Comparison of ENCODE assay signal across 19 cellular contexts in genomic region chr10:130048081-130048480, GRCh38.
DNase-seq lines count a peak whose midpoint lies in the region; ATAC-seq and TF ChIP-seq lines count a peak whose summit lies in the region.
"Had no signal": no experiment of that assay in that cellular context is flagged by ENCODE, and none has a peak within 500 bp of the region (broad histone marks: within the 10 kb centered on the region; RNA-seq: fewer than 3 reads in every experiment).

No MANE protein-coding gene starts in this region.

- no peaks in the 10 kb centered on the region for H3F3A ChIP-seq in GM23338 (replicated peaks; ENCODE audit: low read depth)

- intact Hi-C loops in colonic mucosa (cut with DNase I): no loop called here
- intact Hi-C loops in naive thymus-derived CD4-positive, alpha-beta T cell (cut with micrococcal nuclease): no loop called here

- DNase-seq in colonic mucosa: peak; percentile 8
- DNase-seq in naive thymus-derived CD4-positive, alpha-beta T cell: no peak
- DNase-seq in stimulated activated effector memory CD8-positive, alpha-beta T cell treated with anti-CD3 and anti-CD28 coated beads, Interleukin-12 subunit alpha, Interleukin-12 subunit beta, amount 100 ng/mL, for 72 hours (ENCODE audit: low spot score in 2 of 2): no peak
- no peak for DNase-seq in GM23338 (ENCODE audit: low spot score)
- DNase-seq in effector memory CD8-positive, alpha-beta T cell: no peak
- DNase-seq: ACHN; BE2C; CD4-positive, alpha-beta memory T cell; DMS153; DMS79; GDM1; GOT3; H7; HFFc6 had no signal

- H4K20me1 ChIP-seq in GM23338 (replicated peaks; ENCODE audit: insufficient read depth): no peaks in the 10 kb centered on the region

- no peak overlapping the region for H3K4me2 ChIP-seq in GM23338

- TF ChIP-seq CTCF in colonic mucosa (IDR thresholded peaks at IDR 0.05): no peak
- TF ChIP-seq CTCF in GM23338 (conservative IDR thresholded peaks at IDR 0.05; ENCODE audit: low read depth in 2 of 2): no peak

- H3K4me1 ChIP-seq in colonic mucosa (no peaks in the 10 kb centered on the region), GM23338 (ENCODE audit: insufficient read depth) (peaks cover under 1% of the 10 kb centered on the region)
- no peaks in the 10 kb centered on the region for H3K4me1 ChIP-seq in naive thymus-derived CD4-positive, alpha-beta T cell (ENCODE audit: control insufficient read depth in 2 of 2, insufficient read depth in 2 of 2, low read length in 2 of 2)
- H3K4me1 ChIP-seq: BE2C had no signal

- CTCF ChIA-PET in naive thymus-derived CD4-positive, alpha-beta T cell (lab: Charles Lee): interaction anchor here (1.8 kb wide), 1 partner anchor 11 kb away, joined by 4 read pairs; no protein-coding TSS in a partner anchor

- H3K36me3 ChIP-seq in colonic mucosa: no peaks in the 10 kb centered on the region
- no peaks in the 10 kb centered on the region for H3K36me3 ChIP-seq in naive thymus-derived CD4-positive, alpha-beta T cell (ENCODE audit: control insufficient read depth in 2 of 3, insufficient read depth in 3 of 3, low read length in 3 of 3)
- no peaks in the 10 kb centered on the region for H3K36me3 ChIP-seq in GM23338 (ENCODE audit: insufficient read depth)
- H3K36me3 ChIP-seq: BE2C had no signal

- H3K4me3 ChIP-seq in colonic mucosa (no peak overlapping the region), GM23338 (no peak overlapping the region)
- no peak overlapping the region for H3K4me3 ChIP-seq in naive thymus-derived CD4-positive, alpha-beta T cell (ENCODE audit: low read length)

- H3K27me3 ChIP-seq in colonic mucosa (no peaks in the 10 kb centered on the region), GM23338 (ENCODE audit: insufficient read depth) (no peaks in the 10 kb centered on the region)
- H3K27me3 ChIP-seq in naive thymus-derived CD4-positive, alpha-beta T cell (ENCODE audit: control insufficient read depth in 2 of 2, insufficient read depth in 2 of 2, low read length in 2 of 2): peaks cover 0 to 3% of the 10 kb centered on the region in 2 donors
- H3K27me3 ChIP-seq: BE2C had no signal

- H3K9ac ChIP-seq in colonic mucosa (ENCODE audit: low read depth in 2 of 2, low read length in 2 of 2): no peak overlapping the region

- no peaks in the 10 kb centered on the region for H3K4me1 Mint-ChIP-seq in naive thymus-derived CD4-positive, alpha-beta T cell
- no peaks in the 10 kb centered on the region for H3K4me1 Mint-ChIP-seq in stimulated activated effector memory CD8-positive, alpha-beta T cell treated with anti-CD3 and anti-CD28 coated beads, Interleukin-12 subunit alpha, Interleukin-12 subunit beta, amount 100 ng/mL, for 72 hours
- H3K4me1 Mint-ChIP-seq in GM23338: peaks cover 16% of the 10 kb centered on the region
- H3K4me1 Mint-ChIP-seq in effector memory CD8-positive, alpha-beta T cell (ENCODE audit: low read depth in 2 of 2): no peaks in the 10 kb centered on the region
- H3K4me1 Mint-ChIP-seq: CD14-positive monocyte; CD4-positive, alpha-beta memory T cell; IgD-negative memory B cell had no signal

- no peak overlapping the region for H3K27ac Mint-ChIP-seq in naive thymus-derived CD4-positive, alpha-beta T cell
- H3K27ac Mint-ChIP-seq in stimulated activated effector memory CD8-positive, alpha-beta T cell treated with anti-CD3 and anti-CD28 coated beads, Interleukin-12 subunit alpha, Interleukin-12 subunit beta, amount 100 ng/mL, for 72 hours: no peak overlapping the region
- H3K27ac Mint-ChIP-seq in GM23338: no peak overlapping the region
- no peak overlapping the region for H3K27ac Mint-ChIP-seq in effector memory CD8-positive, alpha-beta T cell
- H3K27ac Mint-ChIP-seq: CD14-positive monocyte; CD4-positive, alpha-beta memory T cell; HFFc6; IgD-negative memory B cell had no signal

- H3K4me3 Mint-ChIP-seq in naive thymus-derived CD4-positive, alpha-beta T cell: no peak overlapping the region
- no peak overlapping the region for H3K4me3 Mint-ChIP-seq in stimulated activated effector memory CD8-positive, alpha-beta T cell treated with anti-CD3 and anti-CD28 coated beads, Interleukin-12 subunit alpha, Interleukin-12 subunit beta, amount 100 ng/mL, for 72 hours
- H3K4me3 Mint-ChIP-seq in GM23338: no peak overlapping the region
- no peak overlapping the region for H3K4me3 Mint-ChIP-seq in effector memory CD8-positive, alpha-beta T cell
- H3K4me3 Mint-ChIP-seq: CD14-positive monocyte, HFFc6 had no signal

- H2AFZ ChIP-seq in GM23338: no peak overlapping the region

- POLR2A ChIA-PET in naive thymus-derived CD4-positive, alpha-beta T cell (lab: Charles Lee): no interaction called here

- peaks cover 5 to 18% (median 13%) of the 10 kb centered on the region in 5 donors for H3K27me3 Mint-ChIP-seq in naive thymus-derived CD4-positive, alpha-beta T cell
- H3K27me3 Mint-ChIP-seq in GM23338 (ENCODE audit: insufficient read depth, low read depth, poor library complexity): peaks cover 16% of the 10 kb centered on the region
- peaks cover 10 to 14% of the 10 kb centered on the region in 2 donors for H3K27me3 Mint-ChIP-seq in effector memory CD8-positive, alpha-beta T cell

- H3K36me3 Mint-ChIP-seq in naive thymus-derived CD4-positive, alpha-beta T cell: peaks cover 0 to 4% (median 3%) of the 10 kb centered on the region in 5 donors
- no peaks in the 10 kb centered on the region for H3K36me3 Mint-ChIP-seq in stimulated activated effector memory CD8-positive, alpha-beta T cell treated with anti-CD3 and anti-CD28 coated beads, Interleukin-12 subunit alpha, Interleukin-12 subunit beta, amount 100 ng/mL, for 72 hours
- no peaks in the 10 kb centered on the region for H3K36me3 Mint-ChIP-seq in GM23338 (ENCODE audit: low read depth)
- H3K36me3 Mint-ChIP-seq in effector memory CD8-positive, alpha-beta T cell (ENCODE audit: insufficient read depth): no peaks in the 10 kb centered on the region
- H3K36me3 Mint-ChIP-seq: CD14-positive monocyte; CD4-positive, alpha-beta memory T cell; IgD-negative memory B cell had no signal

- no peaks in the 10 kb centered on the region for H3K9me2 ChIP-seq in GM23338 (ENCODE audit: insufficient read depth)

- H3K79me2 ChIP-seq in GM23338 (replicated peaks; ENCODE audit: insufficient read depth): no peaks in the 10 kb centered on the region

- H3K27ac ChIP-seq in colonic mucosa: no peak overlapping the region
- no peak overlapping the region for H3K27ac ChIP-seq in naive thymus-derived CD4-positive, alpha-beta T cell (ENCODE audit: low read depth, low read length)
- H3K27ac ChIP-seq in GM23338 (ENCODE audit: low read depth): no peak overlapping the region

- peak; percentile 4 for ATAC-seq in naive thymus-derived CD4-positive, alpha-beta T cell
- ATAC-seq in stimulated activated effector memory CD8-positive, alpha-beta T cell treated with anti-CD3 and anti-CD28 coated beads, Interleukin-12 subunit alpha, Interleukin-12 subunit beta, amount 100 ng/mL, for 72 hours: peak; percentile 23
- no peak for ATAC-seq in HG03135 (IDR thresholded peaks at IDR 0.05; ENCODE audit: unreplicated experiment)
- ATAC-seq in GM23338: no peak
- no peak for ATAC-seq in effector memory CD8-positive, alpha-beta T cell (replicated peaks)
- ATAC-seq: HCT116, HepG2 had no signal

- H3K9me3 Mint-ChIP-seq in naive thymus-derived CD4-positive, alpha-beta T cell: no peaks in the 10 kb centered on the region
- no peaks in the 10 kb centered on the region for H3K9me3 Mint-ChIP-seq in stimulated activated effector memory CD8-positive, alpha-beta T cell treated with anti-CD3 and anti-CD28 coated beads, Interleukin-12 subunit alpha, Interleukin-12 subunit beta, amount 100 ng/mL, for 72 hours
- H3K9me3 Mint-ChIP-seq in GM23338: no peaks in the 10 kb centered on the region; the same call in 2 of the 3 replicates
- no peaks in the 10 kb centered on the region for H3K9me3 Mint-ChIP-seq in effector memory CD8-positive, alpha-beta T cell
- H3K9me3 Mint-ChIP-seq: HFFc6 had no signal

- no peaks in the 10 kb centered on the region for H3K9me3 ChIP-seq in colonic mucosa
- H3K9me3 ChIP-seq in naive thymus-derived CD4-positive, alpha-beta T cell (ENCODE audit: control insufficient read depth in 2 of 3, low read length in 3 of 3): no peaks in the 10 kb centered on the region
- H3K9me3 ChIP-seq: BE2C had no signal

TF ChIP-seq in GM23338, 12 proteins besides CTCF, POLR2A, EP300 and RAD21 (continues in another document):
- TF ChIP-seq STAT1 (IDR thresholded peaks at IDR 0.05; ENCODE audit: unreplicated experiment) (no peak), JUNB (IDR thresholded peaks at IDR 0.05; ENCODE audit: unreplicated experiment) (no peak)

Comparison
In these comparisons a context has a peak if more than half of its experiments do, and no peak if none do; other contexts are left out.
1. ATAC-seq: peak in naive thymus-derived CD4-positive, alpha-beta T cell (single experiment) and stimulated activated effector memory CD8-positive, alpha-beta T cell treated with anti-CD3 and anti-CD28 coated beads, Interleukin-12 subunit alpha, Interleukin-12 subunit beta, amount 100 ng/mL, for 72 hours (single experiment); none in HG03135 (single experiment), GM23338 (single experiment) and effector memory CD8-positive, alpha-beta T cell (single experiment).